Comparison of ENCODE assay signal across 8 cellular contexts in genomic region chr5:176817369-176817841, GRCh38. TPM values are rescaled to one million over a fixed set of nuclear protein-coding genes. Genes with fewer than 3 reads are reported as not detected.
A peak's percentile ranks its signal among the peaks of the same experiment; 100 is the strongest.
DNase-seq lines count a peak whose midpoint lies in the region; ATAC-seq and TF ChIP-seq lines count a peak whose summit lies in the region.

No MANE protein-coding gene starts in this region.

- H3K27me3 ChIP-seq in left ventricle myocardium inferior (ENCODE audit: low read depth), result peaks cover 100% of the 10 kb centered on the region
- peaks cover 91% of the 10 kb centered on the region for H3K27me3 ChIP-seq in suprapubic skin

- H3K4me3 Mint-ChIP-seq in activated CD4-positive, alpha-beta T cell treated with anti-CD3 and anti-CD28 coated beads for 36 hours, result no peak overlapping the region
- no peak overlapping the region for H3K4me3 Mint-ChIP-seq in activated CD4-positive, alpha-beta T cell treated with anti-CD3 and anti-CD28 coated beads, Interleukin-2, amount 10 ng/mL, durations not matched to agents 7 days and 5 days

- H3K9me3 Mint-ChIP-seq in activated CD4-positive, alpha-beta T cell treated with anti-CD3 and anti-CD28 coated beads for 36 hours (ENCODE audit: low read depth), result no peaks in the 10 kb centered on the region
- H3K9me3 Mint-ChIP-seq in activated CD4-positive, alpha-beta T cell treated with anti-CD3 and anti-CD28 coated beads, Interleukin-2, amount 10 ng/mL, durations not matched to agents 7 days and 5 days, result no peaks in the 10 kb centered on the region

- intact Hi-C loops in activated CD4-positive, alpha-beta T cell treated with anti-CD3 and anti-CD28 coated beads for 36 hours (cut with DNase I, micrococcal nuclease), result no loop called here
- intact Hi-C loops in left ventricle myocardium inferior (cut with micrococcal nuclease), result no loop called here

- CTCF ChIA-PET in activated CD4-positive, alpha-beta T cell treated with anti-CD3 and anti-CD28 coated beads for 36 hours (lab: Charles Lee), result no interaction called here
- CTCF ChIA-PET in activated CD4-positive, alpha-beta T cell treated with anti-CD3 and anti-CD28 coated beads, Interleukin-2, amount 10 ng/mL, durations not matched to agents 7 days and 5 days (lab: Charles Lee), result no interaction called here

- no peak for TF ChIP-seq POLR2A in suprapubic skin (IDR thresholded peaks at IDR 0.05)

- H3K36me3 Mint-ChIP-seq in activated CD4-positive, alpha-beta T cell treated with anti-CD3 and anti-CD28 coated beads for 36 hours (ENCODE audit: low read depth), result no peaks in the 10 kb centered on the region
- H3K36me3 Mint-ChIP-seq in activated CD4-positive, alpha-beta T cell treated with anti-CD3 and anti-CD28 coated beads, Interleukin-2, amount 10 ng/mL, durations not matched to agents 7 days and 5 days (ENCODE audit: low read depth), result no peaks in the 10 kb centered on the region

- DNase-seq in activated CD4-positive, alpha-beta T cell treated with anti-CD3 and anti-CD28 coated beads for 36 hours, result peak; percentile 19
- DNase-seq in activated CD4-positive, alpha-beta T cell treated with anti-CD3 and anti-CD28 coated beads, Interleukin-2, amount 10 ng/mL, durations not matched to agents 7 days and 5 days, result no peak
- DNase-seq in NCI-H446 (lab: John Stamatoyannopoulos, UW), result peak; percentile 20 to 74
- DNase-seq in left ventricle myocardium inferior, result no peak
- no peak for DNase-seq in suprapubic skin (ENCODE audit: low spot score in 2 of 2)
- DNase-seq in activated CD8-positive, alpha-beta memory T cell treated with anti-CD3 and anti-CD28 coated beads, Interleukin-2, amount 50 U/mL, for 48 hours, result no peak
- no peak for DNase-seq in kidney tubule cell (ENCODE audit: low spot score)

- no peak overlapping the region for H3K27ac ChIP-seq in left ventricle myocardium inferior (replicated peaks)
- H3K27ac ChIP-seq in suprapubic skin, result no peak overlapping the region

- ATAC-seq in activated CD4-positive, alpha-beta T cell treated with anti-CD3 and anti-CD28 coated beads for 36 hours, result peak; percentile 5
- no peak for ATAC-seq in GM18858 (IDR thresholded peaks at IDR 0.05; ENCODE audit: unreplicated experiment)

- H3K4me1 ChIP-seq in left ventricle myocardium inferior, result peaks cover 13% of the 10 kb centered on the region
- peaks cover 17% of the 10 kb centered on the region for H3K4me1 ChIP-seq in suprapubic skin

- H3K9me3 ChIP-seq in left ventricle myocardium inferior (replicated peaks), result no peaks in the 10 kb centered on the region
- H3K9me3 ChIP-seq in suprapubic skin, result no peaks in the 10 kb centered on the region

- no peaks in the 10 kb centered on the region for H3K36me3 ChIP-seq in left ventricle myocardium inferior
- H3K36me3 ChIP-seq in suprapubic skin, result no peaks in the 10 kb centered on the region

- H3K27ac Mint-ChIP-seq in activated CD4-positive, alpha-beta T cell treated with anti-CD3 and anti-CD28 coated beads for 36 hours, result no peak overlapping the region
- H3K27ac Mint-ChIP-seq in activated CD4-positive, alpha-beta T cell treated with anti-CD3 and anti-CD28 coated beads, Interleukin-2, amount 10 ng/mL, durations not matched to agents 7 days and 5 days, result no peak overlapping the region

- no peak for TF ChIP-seq EP300 in suprapubic skin (IDR thresholded peaks at IDR 0.05)

- peaks cover 5% of the 10 kb centered on the region for H3K4me1 Mint-ChIP-seq in activated CD4-positive, alpha-beta T cell treated with anti-CD3 and anti-CD28 coated beads for 36 hours
- H3K4me1 Mint-ChIP-seq in activated CD4-positive, alpha-beta T cell treated with anti-CD3 and anti-CD28 coated beads, Interleukin-2, amount 10 ng/mL, durations not matched to agents 7 days and 5 days, result peaks cover 10% of the 10 kb centered on the region

- 0% methylated on average over 16 of the region's 42 CpGs for WGBS in suprapubic skin

- TF ChIP-seq CTCF in left ventricle myocardium inferior (IDR thresholded peaks at IDR 0.05; ENCODE audit: borderline replicate concordance), result no peak
- TF ChIP-seq CTCF in suprapubic skin (IDR thresholded peaks at IDR 0.05), result no peak

- peaks cover 57% of the 10 kb centered on the region for H3K27me3 Mint-ChIP-seq in activated CD4-positive, alpha-beta T cell treated with anti-CD3 and anti-CD28 coated beads for 36 hours
- H3K27me3 Mint-ChIP-seq in activated CD4-positive, alpha-beta T cell treated with anti-CD3 and anti-CD28 coated beads, Interleukin-2, amount 10 ng/mL, durations not matched to agents 7 days and 5 days, result peaks cover 61% of the 10 kb centered on the region

- POLR2A ChIA-PET in activated CD4-positive, alpha-beta T cell treated with anti-CD3 and anti-CD28 coated beads for 36 hours (lab: Charles Lee), result no interaction called here
- POLR2A ChIA-PET in activated CD4-positive, alpha-beta T cell treated with anti-CD3 and anti-CD28 coated beads, Interleukin-2, amount 10 ng/mL, durations not matched to agents 7 days and 5 days (lab: Charles Lee), result no interaction called here

- H3K4me3 ChIP-seq in left ventricle myocardium inferior, result peak overlapping the region; percentile 63
- H3K4me3 ChIP-seq in suprapubic skin, result peak overlapping the region; percentile 49

RNA-seq across cellular contexts. Expression of gene UNC5A, which starts 7.0 kb away (rescaled TPM):
- not detected for total RNA-seq in activated CD4-positive, alpha-beta T cell treated with anti-CD3 and anti-CD28 coated beads for 36 hours
- total RNA-seq in activated CD4-positive, alpha-beta T cell treated with anti-CD3 and anti-CD28 coated beads, Interleukin-2, amount 10 ng/mL, durations not matched to agents 7 days and 5 days, result not detected
- total RNA-seq in left ventricle myocardium inferior (not detected), suprapubic skin (not detected)

Comparison
In these comparisons a context has a peak if more than half of its experiments do, and no peak if none do; other contexts are left out.
1. DNase-seq: peak in activated CD4-positive, alpha-beta T cell treated with anti-CD3 and anti-CD28 coated beads for 36 hours (single experiment) and NCI-H446 (2 of 2); none in activated CD4-positive, alpha-beta T cell treated with anti-CD3 and anti-CD28 coated beads, Interleukin-2, amount 10 ng/mL, durations not matched to agents 7 days and 5 days (single experiment), left ventricle myocardium inferior (single experiment), suprapubic skin (0 of 2), activated CD8-positive, alpha-beta memory T cell treated with anti-CD3 and anti-CD28 coated beads, Interleukin-2, amount 50 U/mL, for 48 hours (single experiment) and kidney tubule cell (single experiment).